ENCODE assay signal across 8 cellular contexts in the genomic region with DNA sequence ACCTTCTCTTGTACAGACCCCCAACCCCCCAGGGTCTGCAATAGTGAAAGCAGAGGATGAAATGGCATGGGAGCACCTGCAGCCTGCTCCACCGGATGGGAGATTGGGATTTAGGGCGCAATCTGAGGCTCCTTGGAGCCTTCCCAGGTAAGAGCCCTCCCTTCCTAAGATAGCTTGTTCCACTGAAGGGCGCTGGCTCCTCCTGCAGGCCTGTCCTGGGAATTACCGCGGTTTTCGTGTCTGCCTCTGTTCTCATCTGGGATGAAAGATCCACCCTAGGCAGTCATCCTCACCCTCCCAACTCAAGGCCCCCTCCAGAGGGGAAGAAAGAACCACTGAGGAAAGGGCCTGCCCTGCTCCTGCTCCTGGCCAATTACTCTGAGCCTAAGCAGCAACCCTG.
DNase-seq lines count a peak whose midpoint lies in the region; ATAC-seq and TF ChIP-seq lines count a peak whose summit lies in the region.

No MANE protein-coding gene starts in this region.

- H3K27me3 ChIP-seq in OCI-LY1 (ENCODE audit: insufficient read depth, low read length) (no peaks in the 10 kb centered on the region), prostate gland (replicated peaks; ENCODE audit: insufficient read depth) (no peaks in the 10 kb centered on the region)

- no peak for ATAC-seq in activated T-cell treated with anti-CD3 and anti-CD28 coated beads, Interleukin-2, amount 50 U/mL, for 4 hours
- peak; percentile 75 for ATAC-seq in HG02884 (IDR thresholded peaks at IDR 0.05; ENCODE audit: unreplicated experiment)

- peaks cover 33% of the 10 kb centered on the region for H3K27me3 Mint-ChIP-seq in activated T-cell treated with anti-CD3 and anti-CD28 coated beads, Interleukin-2, amount 50 U/mL, for 24 hours
- H3K27me3 Mint-ChIP-seq in activated T-cell treated with anti-CD3 and anti-CD28 coated beads, Interleukin-2, amount 50 U/mL, for 4 hours (ENCODE audit: low read depth), result no peaks in the 10 kb centered on the region

- H4K20me1 ChIP-seq in OCI-LY1 (ENCODE audit: insufficient read depth, low read length), result no peaks in the 10 kb centered on the region

- TF ChIP-seq CTCF in OCI-LY1 (IDR thresholded peaks at IDR 0.05; ENCODE audit: low read length) (peak; percentile 53), prostate gland (IDR thresholded peaks at IDR 0.05) (peak in 3 of 4 experiments; percentile 24 to 53 (median 42))

- no peaks in the 10 kb centered on the region for H3K36me3 Mint-ChIP-seq in activated T-cell treated with anti-CD3 and anti-CD28 coated beads, Interleukin-2, amount 50 U/mL, for 24 hours (ENCODE audit: low read depth)
- H3K36me3 Mint-ChIP-seq in activated T-cell treated with anti-CD3 and anti-CD28 coated beads, Interleukin-2, amount 50 U/mL, for 4 hours (ENCODE audit: insufficient read depth), result no peaks in the 10 kb centered on the region

- H3K9me2 ChIP-seq in OCI-LY1 (ENCODE audit: low read depth, low read length), result no peaks in the 10 kb centered on the region

- peak; percentile 31 for DNase-seq in activated T-cell treated with anti-CD3 and anti-CD28 coated beads, Interleukin-2, amount 50 U/mL, for 24 hours
- no peak for DNase-seq in activated T-cell treated with anti-CD3 and anti-CD28 coated beads, Interleukin-2, amount 50 U/mL, for 4 hours
- DNase-seq in erythroblast (lab: John Stamatoyannopoulos, UW) (peak; percentile 0 to 14), prostate gland (ENCODE audit: low spot score) (peak; percentile 5), GM19240 (ENCODE audit: insufficient read length, low spot score) (no peak)
- no peak for DNase-seq in activated naive CD4-positive, alpha-beta T cell treated with anti-CD3 and anti-CD28 coated beads, Interleukin-2, amount 50 U/mL, for 16 hours

- no peak overlapping the region for H3K4me2 ChIP-seq in OCI-LY1 (ENCODE audit: low read length)

- H3F3A ChIP-seq in OCI-LY1 (ENCODE audit: insufficient read depth, low read length), result no peaks in the 10 kb centered on the region

- intact Hi-C loops in prostate gland (cut with DNase I), result no loop called here

- H3K36me3 ChIP-seq in OCI-LY1 (ENCODE audit: insufficient read depth, low read length) (no peaks in the 10 kb centered on the region), prostate gland (no peaks in the 10 kb centered on the region)

- H3K4me1 ChIP-seq in OCI-LY1 (ENCODE audit: insufficient read depth, low read length, severe bottlenecking), result no peaks in the 10 kb centered on the region
- H3K4me1 ChIP-seq in prostate gland (replicated peaks), result no peaks in the 10 kb centered on the region

- no peaks in the 10 kb centered on the region for H3K79me2 ChIP-seq in OCI-LY1 (ENCODE audit: insufficient read depth, low read length)

- H3K9me3 ChIP-seq in OCI-LY1 (ENCODE audit: low read length), result no peaks in the 10 kb centered on the region
- H3K9me3 ChIP-seq in prostate gland, result no peaks in the 10 kb centered on the region

- H3K27ac Mint-ChIP-seq in activated T-cell treated with anti-CD3 and anti-CD28 coated beads, Interleukin-2, amount 50 U/mL, for 24 hours, result no peak overlapping the region

- H3K4me1 Mint-ChIP-seq in activated T-cell treated with anti-CD3 and anti-CD28 coated beads, Interleukin-2, amount 50 U/mL, for 24 hours (ENCODE audit: low read depth), result no peaks in the 10 kb centered on the region
- H3K4me1 Mint-ChIP-seq in activated T-cell treated with anti-CD3 and anti-CD28 coated beads, Interleukin-2, amount 50 U/mL, for 4 hours (ENCODE audit: low read depth), result no peaks in the 10 kb centered on the region

- WGBS in prostate gland, result 2% methylated on average over 6 of the region's 6 CpGs

- TF ChIP-seq POLR2A in erythroblast (IDR thresholded peaks at IDR 0.05; ENCODE audit: low read length) (no peak), prostate gland (IDR thresholded peaks at IDR 0.05) (no peak)

- H3K9ac ChIP-seq in OCI-LY1 (ENCODE audit: low read length), result no peak overlapping the region

- H3K4me3 ChIP-seq in OCI-LY1 (ENCODE audit: low read depth, low read length, poor library complexity, severe bottlenecking) (no peak overlapping the region), prostate gland (no peak overlapping the region)

- H3K4me3 Mint-ChIP-seq in activated T-cell treated with anti-CD3 and anti-CD28 coated beads, Interleukin-2, amount 50 U/mL, for 24 hours, result no peak overlapping the region
- H3K4me3 Mint-ChIP-seq in activated T-cell treated with anti-CD3 and anti-CD28 coated beads, Interleukin-2, amount 50 U/mL, for 4 hours, result no peak overlapping the region

- no peaks in the 10 kb centered on the region for H3K9me3 Mint-ChIP-seq in activated T-cell treated with anti-CD3 and anti-CD28 coated beads, Interleukin-2, amount 50 U/mL, for 24 hours
- H3K9me3 Mint-ChIP-seq in activated T-cell treated with anti-CD3 and anti-CD28 coated beads, Interleukin-2, amount 50 U/mL, for 4 hours, result no peaks in the 10 kb centered on the region

- no peak overlapping the region for H2AFZ ChIP-seq in OCI-LY1 (ENCODE audit: low read length)

- H3K27ac ChIP-seq in OCI-LY1 (ENCODE audit: low read depth, low read length, poor library complexity, severe bottlenecking) (no peak overlapping the region), prostate gland (no peak overlapping the region)

Comparison
In these comparisons a context has a peak if more than half of its experiments do, and no peak if none do; other contexts are left out.
1. DNase-seq: peak in activated T-cell treated with anti-CD3 and anti-CD28 coated beads, Interleukin-2, amount 50 U/mL, for 24 hours (single experiment), erythroblast (2 of 2) and prostate gland (single experiment); none in activated T-cell treated with anti-CD3 and anti-CD28 coated beads, Interleukin-2, amount 50 U/mL, for 4 hours (single experiment), GM19240 (single experiment) and activated naive CD4-positive, alpha-beta T cell treated with anti-CD3 and anti-CD28 coated beads, Interleukin-2, amount 50 U/mL, for 16 hours (single experiment).